ENCODE assay signal across 15 cellular contexts in genomic region chr12:76766161-76766560, GRCh38. TPM values are rescaled to one million over a fixed set of nuclear protein-coding genes. Genes with fewer than 3 reads are reported as not detected.
A peak's percentile ranks its signal among the peaks of the same experiment; 100 is the strongest.
DNase-seq lines count a peak whose midpoint lies in the region; ATAC-seq and TF ChIP-seq lines count a peak whose summit lies in the region.
"Had no signal": no experiment of that assay in that cellular context is flagged by ENCODE, and none has a peak within 500 bp of the region (broad histone marks: within the 10 kb centered on the region; RNA-seq: fewer than 3 reads in every experiment).

No MANE protein-coding gene starts in this region.

- H3K36me3 Mint-ChIP-seq in MCF 10A (ENCODE audit: insufficient read depth, unreplicated experiment) (no peaks in the 10 kb centered on the region), immature natural killer cell (no peaks in the 10 kb centered on the region)
- H3K36me3 Mint-ChIP-seq in stimulated activated memory B cell treated with anti-CD40 and anti-IgM and Interleukin-4, amounts not matched to agents 10 μg/mL and 1 μg/mL and 100 μg/mL, for 72 hours = no peaks in the 10 kb centered on the region

- no TSS peak for BruUV-seq in MCF 10A (replicated peaks; lab: Mats Ljungman, UMichigan)

- POLR2A ChIA-PET in MCF 10A (lab: Yijun Ruan, JAX) = interaction anchor here (0.7 kb wide), 1 partner anchor 77 kb away, joined by 3 read pairs; no protein-coding TSS in a partner anchor

- no peaks in the 10 kb centered on the region for H3K9me3 Mint-ChIP-seq in MCF 10A (ENCODE audit: unreplicated experiment)
- H3K9me3 Mint-ChIP-seq in immature natural killer cell = no peaks in the 10 kb centered on the region
- no peaks in the 10 kb centered on the region for H3K9me3 Mint-ChIP-seq in stimulated activated memory B cell treated with anti-CD40 and anti-IgM and Interleukin-4, amounts not matched to agents 10 μg/mL and 1 μg/mL and 100 μg/mL, for 72 hours
- H3K9me3 Mint-ChIP-seq: activated CD4-positive, alpha-beta memory T cell treated with anti-CD3 and anti-CD28 coated beads, Interleukin-2, amount 10 ng/mL, durations not matched to agents 7 days and 5 days; activated naive CD4-positive, alpha-beta T cell treated with anti-CD3 and anti-CD28 coated beads for 36 hours had no signal

- H4K20me1 ChIP-seq in SU-DHL-6 (ENCODE audit: low read depth, low read length) = peaks cover 7% of the 10 kb centered on the region; the same call in 1 of the 2 replicates

- H3K27ac ChIP-seq in breast epithelium (no peak overlapping the region), SU-DHL-6 (ENCODE audit: low read depth, low read length) (no peak overlapping the region), left lung (no peak overlapping the region)

- H3K27me3 Mint-ChIP-seq in MCF 10A (ENCODE audit: insufficient read depth, unreplicated experiment) (no peaks in the 10 kb centered on the region), immature natural killer cell (ENCODE audit: low read depth in 3 of 3) (peaks cover 12 to 19% (median 16%) of the 10 kb centered on the region in 3 donors)
- H3K27me3 Mint-ChIP-seq in stimulated activated memory B cell treated with anti-CD40 and anti-IgM and Interleukin-4, amounts not matched to agents 10 μg/mL and 1 μg/mL and 100 μg/mL, for 72 hours = no peaks in the 10 kb centered on the region

- CTCF ChIA-PET in MCF 10A (lab: Yijun Ruan, JAX) = interaction anchor here (1.0 to 5.8 kb wide), 3 partner anchors 20 to 54 kb away, joined by 5 to 38 read pairs (median 9); no protein-coding TSS in a partner anchor

- TF ChIP-seq CTCF in MCF 10A (IDR thresholded peaks at IDR 0.05; ENCODE audit: unreplicated experiment) (no peak), breast epithelium (IDR thresholded peaks at IDR 0.05) (no peak), SU-DHL-6 (IDR thresholded peaks at IDR 0.05; ENCODE audit: insufficient read depth, low read length, poor library complexity, severe bottlenecking) (no peak), left lung (IDR thresholded peaks at IDR 0.05) (no peak)

- H3K27me3 ChIP-seq in breast epithelium (no peaks in the 10 kb centered on the region), SU-DHL-6 (ENCODE audit: low read length) (no peaks in the 10 kb centered on the region), left lung (no peaks in the 10 kb centered on the region)
- H3K27me3 ChIP-seq: pancreas had no signal

- TF ChIP-seq POLR2A in breast epithelium (IDR thresholded peaks at IDR 0.05) = no peak

- H3K27ac Mint-ChIP-seq in MCF 10A (ENCODE audit: low read depth, unreplicated experiment) (peak overlapping the region; percentile 94), immature natural killer cell (peak overlapping the region in 3 of 6 donors; percentile 24 to 98 (median 96))
- H3K27ac Mint-ChIP-seq in stimulated activated memory B cell treated with anti-CD40 and anti-IgM and Interleukin-4, amounts not matched to agents 10 μg/mL and 1 μg/mL and 100 μg/mL, for 72 hours = peak overlapping the region; percentile 67
- H3K27ac Mint-ChIP-seq: activated CD4-positive, alpha-beta memory T cell treated with anti-CD3 and anti-CD28 coated beads, Interleukin-2, amount 10 ng/mL, durations not matched to agents 7 days and 5 days; activated naive CD4-positive, alpha-beta T cell treated with anti-CD3 and anti-CD28 coated beads for 36 hours had no signal

- H3K79me2 ChIP-seq in SU-DHL-6 (ENCODE audit: insufficient read depth, low read length) = peaks cover 63% of the 10 kb centered on the region

- H3K9ac ChIP-seq in SU-DHL-6 (ENCODE audit: low read length) = no peak overlapping the region

- no peak for ATAC-seq in stimulated activated memory B cell treated with anti-CD40 and anti-IgM and Interleukin-4, amounts not matched to agents 10 μg/mL and 1 μg/mL and 100 μg/mL, for 72 hours
- ATAC-seq in HG02642 (IDR thresholded peaks at IDR 0.05; ENCODE audit: poor library complexity, unreplicated experiment) = no peak
- ATAC-seq in GM21423 (IDR thresholded peaks at IDR 0.05; ENCODE audit: unreplicated experiment) = no peak
- ATAC-seq in left lung = no peak
- ATAC-seq: pancreas had no signal

- H2AFZ ChIP-seq in SU-DHL-6 (ENCODE audit: low read depth, low read length, severe bottlenecking) = no peak overlapping the region

- H3K9me3 ChIP-seq in breast epithelium (no peaks in the 10 kb centered on the region), SU-DHL-6 (ENCODE audit: insufficient read depth, low read length) (no peaks in the 10 kb centered on the region), left lung (no peaks in the 10 kb centered on the region)
- H3K9me3 ChIP-seq: pancreas had no signal

- H3K4me2 ChIP-seq in SU-DHL-6 (ENCODE audit: low read depth, low read length, poor library complexity, severe bottlenecking) = peak overlapping the region; percentile 81

- H3K36me3 ChIP-seq in breast epithelium = no peaks in the 10 kb centered on the region
- H3K36me3 ChIP-seq in SU-DHL-6 (ENCODE audit: low read length) = no peaks in the 10 kb centered on the region
- no peaks in the 10 kb centered on the region for H3K36me3 ChIP-seq in left lung
- H3K36me3 ChIP-seq: pancreas had no signal

- intact Hi-C loops in MCF 10A (cut with micrococcal nuclease) = no loop called here
- intact Hi-C loops in breast epithelium (cut with DNase I; ENCODE audit: low total_unique reads) = no loop called here
- intact Hi-C loops in left lung (cut with DNase I) = no loop called here

- H3K4me3 ChIP-seq in breast epithelium = no peak overlapping the region
- H3K4me3 ChIP-seq in SU-DHL-6 (ENCODE audit: insufficient read depth, low read length, poor library complexity, severe bottlenecking) = no peak overlapping the region
- no peak overlapping the region for H3K4me3 ChIP-seq in left lung
- H3K4me3 ChIP-seq: lung had no signal

- DNase-seq in MCF 10A (ENCODE audit: unreplicated experiment) = no peak
- DNase-seq in breast epithelium (ENCODE audit: low spot score in 2 of 2) = no peak
- no peak for DNase-seq in immature natural killer cell
- DNase-seq in left lung = no peak
- DNase-seq: activated CD4-positive, alpha-beta memory T cell treated with anti-CD3 and anti-CD28 coated beads, Interleukin-2, amount 10 ng/mL, durations not matched to agents 7 days and 5 days; activated naive CD4-positive, alpha-beta T cell treated with anti-CD3 and anti-CD28 coated beads for 36 hours; DMS79 treated with DMSO at 0.1 percent for 48 hours; pancreas; stimulated activated CD8-positive, alpha-beta memory T cell treated with anti-CD3 and anti-CD28 coated beads, Interleukin-4, amount 100 ng/mL, for 48 hours; SW 1271 had no signal

- H3K4me3 Mint-ChIP-seq in MCF 10A (ENCODE audit: unreplicated experiment) (no peak overlapping the region), immature natural killer cell (peak overlapping the region in 4 of 5 donors; percentile 14 to 97 (median 97))
- no peak overlapping the region for H3K4me3 Mint-ChIP-seq in stimulated activated memory B cell treated with anti-CD40 and anti-IgM and Interleukin-4, amounts not matched to agents 10 μg/mL and 1 μg/mL and 100 μg/mL, for 72 hours

- H3K4me1 ChIP-seq in breast epithelium (peaks cover 0 to 6% of the 10 kb centered on the region in 2 donors), left lung (peaks cover 10 to 71% of the 10 kb centered on the region in 2 donors)

- H3K9me2 ChIP-seq in SU-DHL-6 (replicated peaks; ENCODE audit: insufficient read depth, low read length) = no peaks in the 10 kb centered on the region

- peaks cover 14% of the 10 kb centered on the region for H3K4me1 Mint-ChIP-seq in MCF 10A (ENCODE audit: insufficient read depth, unreplicated experiment)
- H3K4me1 Mint-ChIP-seq in immature natural killer cell = peaks cover 33 to 41% of the 10 kb centered on the region in 2 donors
- H3K4me1 Mint-ChIP-seq in stimulated activated memory B cell treated with anti-CD40 and anti-IgM and Interleukin-4, amounts not matched to agents 10 μg/mL and 1 μg/mL and 100 μg/mL, for 72 hours = peaks cover 56% of the 10 kb centered on the region

- peaks cover 4% of the 10 kb centered on the region; the same call in 1 of the 2 replicates for H3F3A ChIP-seq in SU-DHL-6 (ENCODE audit: insufficient read depth)

RNA-seq across cellular contexts. Expression of gene ZDHHC17, which starts 2.2 kb away (rescaled TPM):
- total RNA-seq in MCF 10A (2022) = 26.9 and 28.3 TPM in 2 replicates
- total RNA-seq in breast epithelium = 10 to 100 TPM; 51.8 to 86.1 (median 67.2) TPM
- 10 to 100 TPM in 2 of 3 donors, 1 to 10 TPM in 1; 9.2 to 15.8 (median 11.0) TPM for polyA plus RNA-seq in immature natural killer cell
- 10 to 100 TPM; 26.8 to 32.1 TPM for total RNA-seq in left lung

Comparison
In these comparisons a context has a peak if more than half of its experiments do, and no peak if none do; other contexts are left out.
1. H3K4me3 Mint-ChIP-seq: peak in immature natural killer cell (4 of 5); none in MCF 10A (single experiment) and stimulated activated memory B cell treated with anti-CD40 and anti-IgM and Interleukin-4, amounts not matched to agents 10 μg/mL and 1 μg/mL and 100 μg/mL, for 72 hours (single experiment).